ENCODE assay signal across 20 cellular contexts in genomic region chr2:109660046-109660860, GRCh38. TPM values are rescaled to one million over a fixed set of nuclear protein-coding genes. Genes with fewer than 3 reads are reported as not detected.
DNase-seq lines count a peak whose midpoint lies in the region; ATAC-seq, FAIRE-seq and TF ChIP-seq lines count a peak whose summit lies in the region.
"Had no signal": no experiment of that assay in that cellular context is flagged by ENCODE, and none has a peak within 500 bp of the region (broad histone marks: within the 10 kb centered on the region; RNA-seq: fewer than 3 reads in every experiment).

No MANE protein-coding gene starts in this region.

- H3K9me3 ChIP-seq in endothelial cell of umbilical vein (replicated peaks; ENCODE audit: control insufficient read depth, insufficient read depth, low read length), result no peaks in the 10 kb centered on the region
- H3K9me3 ChIP-seq: BLaER1 treated with 17β-estradiol and CSF1 and Interleukin-3, amounts not matched to agents 10 nM and 100 nM; psoas muscle; SJCRH30; thoracic aorta had no signal

- H3K36me3 Mint-ChIP-seq in GM23338 (ENCODE audit: low read depth), result no peaks in the 10 kb centered on the region
- H3K36me3 Mint-ChIP-seq in activated T-helper 1 cell treated with anti-CD3 and anti-CD28 coated beads, Interleukin-12 subunit alpha, Interleukin-12 subunit beta, Interleukin-2, Interleukin-4 antibody, amounts not matched to agents 30 ng/mL and 10 ng/mL and 1 ng/mL, durations not matched to agents 14 hours and 24 hours and 36 hours (ENCODE audit: low read depth), result no peaks in the 10 kb centered on the region
- H3K36me3 Mint-ChIP-seq: naive thymus-derived CD8-positive, alpha-beta T cell had no signal

- no peaks in the 10 kb centered on the region for H3K9me3 Mint-ChIP-seq in GM23338
- H3K9me3 Mint-ChIP-seq in activated T-helper 1 cell treated with anti-CD3 and anti-CD28 coated beads, Interleukin-12 subunit alpha, Interleukin-12 subunit beta, Interleukin-2, Interleukin-4 antibody, amounts not matched to agents 30 ng/mL and 10 ng/mL and 1 ng/mL, durations not matched to agents 14 hours and 24 hours and 36 hours, result no peaks in the 10 kb centered on the region
- H3K9me3 Mint-ChIP-seq: activated CD4-positive, alpha-beta T cell treated with anti-CD3 and anti-CD28 coated beads, Interleukin-2, amount 10 ng/mL, durations not matched to agents 24 days and 14 days; activated naive CD4-positive, alpha-beta T cell treated with anti-CD3 and anti-CD28 coated beads for 36 hours; H9; naive thymus-derived CD8-positive, alpha-beta T cell had no signal

- no peak overlapping the region for H3K4me3 Mint-ChIP-seq in GM23338
- H3K4me3 Mint-ChIP-seq in activated T-helper 1 cell treated with anti-CD3 and anti-CD28 coated beads, Interleukin-12 subunit alpha, Interleukin-12 subunit beta, Interleukin-2, Interleukin-4 antibody, amounts not matched to agents 30 ng/mL and 10 ng/mL and 1 ng/mL, durations not matched to agents 14 hours and 24 hours and 36 hours, result no peak overlapping the region
- H3K4me3 Mint-ChIP-seq: activated CD4-positive, alpha-beta T cell treated with anti-CD3 and anti-CD28 coated beads, Interleukin-2, amount 10 ng/mL, durations not matched to agents 24 days and 14 days; activated naive CD4-positive, alpha-beta T cell treated with anti-CD3 and anti-CD28 coated beads for 36 hours; H9; naive thymus-derived CD8-positive, alpha-beta T cell had no signal

- H3K36me3 ChIP-seq in GM23338 (ENCODE audit: insufficient read depth) (no peaks in the 10 kb centered on the region), endothelial cell of umbilical vein (ENCODE audit: control insufficient read depth in 2 of 2, extremely low read depth in 1 of 2, insufficient read depth in 2 of 2, low read length in 2 of 2) (no peaks in the 10 kb centered on the region)
- H3K36me3 ChIP-seq: BLaER1 treated with 17β-estradiol and CSF1 and Interleukin-3, amounts not matched to agents 10 nM and 100 nM; SJCRH30; thoracic aorta had no signal

- H4K20me1 ChIP-seq in GM23338 (replicated peaks; ENCODE audit: insufficient read depth), result no peaks in the 10 kb centered on the region
- no peaks in the 10 kb centered on the region for H4K20me1 ChIP-seq in endothelial cell of umbilical vein (replicated peaks; ENCODE audit: control insufficient read depth, extremely low read depth, insufficient read depth, low read length)
- H4K20me1 ChIP-seq: BLaER1 treated with 17β-estradiol and CSF1 and Interleukin-3, amounts not matched to agents 10 nM and 100 nM had no signal

- H3K9me1 ChIP-seq in endothelial cell of umbilical vein (replicated peaks; ENCODE audit: control insufficient read depth, extremely low read depth, insufficient read depth, low read length), result no peaks in the 10 kb centered on the region

- dilution Hi-C loops in endothelial cell of umbilical vein (cut with MboI; ENCODE audit: extremely low pct_ligation_motif_present, low sequenced_read_pairs), result no loop called here

- no peaks in the 10 kb centered on the region for H3F3A ChIP-seq in GM23338 (replicated peaks; ENCODE audit: low read depth)

- POLR2A ChIA-PET in endothelial cell of umbilical vein (lab: Charles Lee), result no interaction called here

- FAIRE-seq in endothelial cell of umbilical vein (lab: Jason Lieb, UNC), result peak; percentile 4

- H3K9me2 ChIP-seq in GM23338 (ENCODE audit: insufficient read depth), result peaks cover 4% of the 10 kb centered on the region; the same call in 1 of the 2 replicates

- no peaks in the 10 kb centered on the region for H3K27me3 ChIP-seq in GM23338 (ENCODE audit: insufficient read depth)
- peaks cover 6 to 19% of the 10 kb centered on the region in 2 experiments for H3K27me3 ChIP-seq in endothelial cell of umbilical vein (ENCODE audit: control insufficient read depth in 2 of 2, insufficient read depth in 2 of 2, low read length in 2 of 2)
- H3K27me3 ChIP-seq: BLaER1 treated with 17β-estradiol and CSF1 and Interleukin-3, amounts not matched to agents 10 nM and 100 nM; SJCRH30 had no signal

- no peak overlapping the region for H3K27ac Mint-ChIP-seq in GM23338
- H3K27ac Mint-ChIP-seq in activated T-helper 1 cell treated with anti-CD3 and anti-CD28 coated beads, Interleukin-12 subunit alpha, Interleukin-12 subunit beta, Interleukin-2, Interleukin-4 antibody, amounts not matched to agents 30 ng/mL and 10 ng/mL and 1 ng/mL, durations not matched to agents 14 hours and 24 hours and 36 hours, result no peak overlapping the region
- H3K27ac Mint-ChIP-seq: activated CD4-positive, alpha-beta T cell treated with anti-CD3 and anti-CD28 coated beads, Interleukin-2, amount 10 ng/mL, durations not matched to agents 24 days and 14 days; activated naive CD4-positive, alpha-beta T cell treated with anti-CD3 and anti-CD28 coated beads for 36 hours; naive thymus-derived CD8-positive, alpha-beta T cell had no signal

- H3K4me2 ChIP-seq in GM23338, result no peak overlapping the region
- no peak overlapping the region for H3K4me2 ChIP-seq in endothelial cell of umbilical vein (ENCODE audit: insufficient read depth, low read length)
- H3K4me2 ChIP-seq: BLaER1 treated with 17β-estradiol and CSF1 and Interleukin-3, amounts not matched to agents 10 nM and 100 nM had no signal

- H3K27me3 Mint-ChIP-seq in GM23338 (ENCODE audit: insufficient read depth, low read depth, poor library complexity), result peaks cover under 1% of the 10 kb centered on the region
- peaks cover 12% of the 10 kb centered on the region for H3K27me3 Mint-ChIP-seq in activated T-helper 1 cell treated with anti-CD3 and anti-CD28 coated beads, Interleukin-12 subunit alpha, Interleukin-12 subunit beta, Interleukin-2, Interleukin-4 antibody, amounts not matched to agents 30 ng/mL and 10 ng/mL and 1 ng/mL, durations not matched to agents 14 hours and 24 hours and 36 hours (ENCODE audit: insufficient read depth)

- H3K4me3 ChIP-seq in GM23338 (no peak overlapping the region), endothelial cell of umbilical vein (replicated peaks in 1 of 3; ENCODE audit: insufficient read depth in 1 of 3, low read depth in 1 of 3, low read length in 3 of 3) (no peak overlapping the region)
- H3K4me3 ChIP-seq: BLaER1 treated with 17β-estradiol and CSF1 and Interleukin-3, amounts not matched to agents 10 nM and 100 nM; psoas muscle; SJCRH30; thoracic aorta had no signal

- H3K4me1 ChIP-seq in GM23338 (ENCODE audit: insufficient read depth) (peaks cover 7% of the 10 kb centered on the region; the same call in 1 of the 2 replicates), endothelial cell of umbilical vein (ENCODE audit: control insufficient read depth, extremely low read depth, insufficient read depth, low read length) (no peaks in the 10 kb centered on the region)
- H3K4me1 ChIP-seq: BLaER1 treated with 17β-estradiol and CSF1 and Interleukin-3, amounts not matched to agents 10 nM and 100 nM had no signal

- ATAC-seq in GM23338 (peak; percentile 30; the same call in 2 of the 3 replicates), omental fat pad (ENCODE audit: low FRiP score) (peak; percentile 24), GM18867 (IDR thresholded peaks at IDR 0.05; ENCODE audit: unreplicated experiment) (no peak), HG03108 (IDR thresholded peaks at IDR 0.05; ENCODE audit: unreplicated experiment) (no peak)
- ATAC-seq: naive thymus-derived CD8-positive, alpha-beta T cell; psoas muscle had no signal

- CTCF ChIA-PET in endothelial cell of umbilical vein (lab: Charles Lee), result interaction anchor here (0.7 to 1.4 kb wide), 3 partner anchors 76 to 404 kb away, joined by 3 to 4 read pairs (median 4); no protein-coding TSS in a partner anchor

- peaks cover 10% of the 10 kb centered on the region for H3K4me1 Mint-ChIP-seq in GM23338
- no peaks in the 10 kb centered on the region for H3K4me1 Mint-ChIP-seq in activated T-helper 1 cell treated with anti-CD3 and anti-CD28 coated beads, Interleukin-12 subunit alpha, Interleukin-12 subunit beta, Interleukin-2, Interleukin-4 antibody, amounts not matched to agents 30 ng/mL and 10 ng/mL and 1 ng/mL, durations not matched to agents 14 hours and 24 hours and 36 hours (ENCODE audit: low read depth)
- H3K4me1 Mint-ChIP-seq: activated CD4-positive, alpha-beta T cell treated with anti-CD3 and anti-CD28 coated beads, Interleukin-2, amount 10 ng/mL, durations not matched to agents 24 days and 14 days; naive thymus-derived CD8-positive, alpha-beta T cell had no signal

- H3K79me2 ChIP-seq in GM23338 (replicated peaks; ENCODE audit: insufficient read depth), result no peaks in the 10 kb centered on the region
- no peaks in the 10 kb centered on the region for H3K79me2 ChIP-seq in endothelial cell of umbilical vein (ENCODE audit: control insufficient read depth, insufficient read depth, low read length)

- H3K27ac ChIP-seq in GM23338 (ENCODE audit: low read depth), result no peak overlapping the region
- no peak overlapping the region for H3K27ac ChIP-seq in endothelial cell of umbilical vein (ENCODE audit: insufficient read depth, low read depth, low read length)
- H3K27ac ChIP-seq: BLaER1 treated with 17β-estradiol and CSF1 and Interleukin-3, amounts not matched to agents 10 nM and 100 nM; psoas muscle; SJCRH30; thoracic aorta had no signal

- no peak for TF ChIP-seq POLR2A in endothelial cell of umbilical vein (IDR thresholded peaks at IDR 0.05; ENCODE audit: low read depth, low read length)

- H3K9ac ChIP-seq in endothelial cell of umbilical vein (replicated peaks; ENCODE audit: extremely low read depth, insufficient read depth, low read length), result no peak overlapping the region
- H3K9ac ChIP-seq: BLaER1 treated with 17β-estradiol and CSF1 and Interleukin-3, amounts not matched to agents 10 nM and 100 nM had no signal

- DNase-seq in GM23338 (ENCODE audit: low spot score), result no peak
- peak; percentile 59 for DNase-seq in NCI-H524 treated with DMSO at 0.1 percent for 48 hours (lab: John Stamatoyannopoulos, UW)
- DNase-seq in endothelial cell of umbilical vein (ENCODE audit: low read depth, low spot score), result peak; percentile 42
- no peak for DNase-seq in omental fat pad (ENCODE audit: low spot score)
- DNase-seq in activated T-helper 1 cell treated with anti-CD3 and anti-CD28 coated beads, Interleukin-12 subunit alpha, Interleukin-12 subunit beta, Interleukin-2, Interleukin-4 antibody, amounts not matched to agents 30 ng/mL and 10 ng/mL and 1 ng/mL, durations not matched to agents 14 hours and 24 hours and 36 hours (ENCODE audit: low spot score), result no peak
- DNase-seq: activated CD4-positive, alpha-beta T cell treated with anti-CD3 and anti-CD28 coated beads, Interleukin-2, amount 10 ng/mL, durations not matched to agents 24 days and 14 days; activated naive CD4-positive, alpha-beta T cell treated with anti-CD3 and anti-CD28 coated beads for 36 hours; cortex of kidney; H9; KG1; mammary epithelial cell; naive thymus-derived CD8-positive, alpha-beta T cell; psoas muscle; stimulated activated CD4-positive, alpha-beta T cell treated with anti-CD3 and anti-CD28 coated beads, Interleukin-12 subunit alpha, Interleukin-12 subunit beta, amount 100 ng/mL, for 4 hours; T1000 had no signal

- intact Hi-C loops in endothelial cell of umbilical vein (cut with micrococcal nuclease), result no loop called here
- intact Hi-C loops in activated T-helper 1 cell treated with anti-CD3 and anti-CD28 coated beads, Interleukin-12 subunit alpha, Interleukin-12 subunit beta, Interleukin-2, Interleukin-4 antibody, amounts not matched to agents 30 ng/mL and 10 ng/mL and 1 ng/mL, durations not matched to agents 14 hours and 24 hours and 36 hours (cut with micrococcal nuclease), result loop anchor here (5.0 kb wide), 1 partner anchor 113 kb away; no protein-coding TSS in a partner anchor

- H2AFZ ChIP-seq in GM23338 (0 out of 2 replicates have a peak overlapping the region, but pooled peaks have one; percentile 78), endothelial cell of umbilical vein (ENCODE audit: low read depth, low read length) (no peak overlapping the region)

- TF ChIP-seq CTCF in GM23338 (conservative IDR thresholded peaks at IDR 0.05; ENCODE audit: low read depth in 2 of 2) (no peak), endothelial cell of umbilical vein (IDR thresholded peaks at IDR 0.05; ENCODE audit: extremely low read depth in 1 of 2, insufficient read depth in 1 of 2, low read depth in 1 of 2, low read length in 2 of 2) (no peak), omental fat pad (IDR thresholded peaks at IDR 0.05) (no peak)

- BruUV-seq in endothelial cell of umbilical vein (replicated peaks; lab: Mats Ljungman, UMichigan), result no TSS peak

RNA-seq across cellular contexts. Expression of gene SOWAHC, which starts 46.1 kb away (rescaled TPM):
- total RNA-seq in GM23338 (2014; rRNA removed; shearing (Covaris generic)), result 26.3 and 27.5 TPM in 2 replicates
- polyA plus RNA-seq in GM23338 (2016; fragmentation: Nextera tagmentation; extraction: Ambion mirVana) (7.0 and 7.4 TPM in 2 replicates), endothelial cell of umbilical vein (0.91 and 1.0 TPM in 2 replicates)
- total RNA-seq in endothelial cell of umbilical vein (3.6 and 4.1 TPM in 2 replicates), omental fat pad (10 to 100 TPM in 2 of 4 donors, 1 to 10 TPM in 2; 8.5 to 16.3 (median 12.3) TPM)
- 0.83 and 1.2 TPM in 2 replicates for polyA plus RNA-seq in endothelial cell of umbilical vein (2011; cell fraction: cytosol; rRNA removed)
- 1.0 and 1.3 TPM in 2 replicates for polyA plus RNA-seq in endothelial cell of umbilical vein (2011; cell fraction: nucleus; rRNA removed)
- polyA plus RNA-seq in endothelial cell of umbilical vein (2012), result 1.1 and 1.5 TPM in 2 replicates
- 1.5 and 1.7 TPM in 2 replicates for polyA minus RNA-seq in endothelial cell of umbilical vein
- 14.1 TPM for polyA minus RNA-seq in endothelial cell of umbilical vein (2011; cell fraction: cytosol; rRNA and poly(A)+ RNA removed)
- 1.5 and 1.6 TPM in 2 replicates for polyA minus RNA-seq in endothelial cell of umbilical vein (2011; cell fraction: nucleus; rRNA and poly(A)+ RNA removed)
- total RNA-seq in activated T-helper 1 cell treated with anti-CD3 and anti-CD28 coated beads, Interleukin-12 subunit alpha, Interleukin-12 subunit beta, Interleukin-2, Interleukin-4 antibody, amounts not matched to agents 30 ng/mL and 10 ng/mL and 1 ng/mL, durations not matched to agents 14 hours and 24 hours and 36 hours, result 0.24 and 0.31 TPM in 2 replicates

RNA-seq across cellular contexts. Expression of gene SEPTIN10, which starts 46.5 kb away (rescaled TPM):
- 84.5 and 85.1 TPM in 2 replicates for total RNA-seq in GM23338 (2014; rRNA removed; shearing (Covaris generic))
- polyA plus RNA-seq in GM23338 (2016; fragmentation: Nextera tagmentation; extraction: Ambion mirVana) (47.7 and 52.3 TPM in 2 replicates), endothelial cell of umbilical vein (17.2 and 26.1 TPM in 2 replicates)
- total RNA-seq in endothelial cell of umbilical vein (105 and 121 TPM in 2 replicates), omental fat pad (100 to 1,000 TPM in 1 of 4 donors, 10 to 100 TPM in 3; 55.0 to 116 (median 75.1) TPM)
- polyA plus RNA-seq in endothelial cell of umbilical vein (2011; cell fraction: cytosol; rRNA removed), result 52.4 and 55.9 TPM in 2 replicates
- 46.1 and 58.2 TPM in 2 replicates for polyA plus RNA-seq in endothelial cell of umbilical vein (2011; cell fraction: nucleus; rRNA removed)
- 70.1 and 81.6 TPM in 2 replicates for polyA plus RNA-seq in endothelial cell of umbilical vein (2012)
- 41.8 and 57.7 TPM in 2 replicates for polyA minus RNA-seq in endothelial cell of umbilical vein
- 42.2 TPM for polyA minus RNA-seq in endothelial cell of umbilical vein (2011; cell fraction: cytosol; rRNA and poly(A)+ RNA removed)
- polyA minus RNA-seq in endothelial cell of umbilical vein (2011; cell fraction: nucleus; rRNA and poly(A)+ RNA removed), result 50.7 and 72.9 TPM in 2 replicates
- 0.13 and 0.66 TPM in 2 replicates for total RNA-seq in activated T-helper 1 cell treated with anti-CD3 and anti-CD28 coated beads, Interleukin-12 subunit alpha, Interleukin-12 subunit beta, Interleukin-2, Interleukin-4 antibody, amounts not matched to agents 30 ng/mL and 10 ng/mL and 1 ng/mL, durations not matched to agents 14 hours and 24 hours and 36 hours
- total RNA-seq: naive thymus-derived CD8-positive, alpha-beta T cell had no signal

Comparison
In these comparisons a context has a peak if more than half of its experiments do, and no peak if none do; other contexts are left out.
1. ATAC-seq: peak in GM23338 (single experiment) and omental fat pad (single experiment); none in GM18867 (single experiment) and HG03108 (single experiment).
2. DNase-seq: peak in NCI-H524 treated with DMSO at 0.1 percent for 48 hours (single experiment) and endothelial cell of umbilical vein (single experiment); none in GM23338 (single experiment), omental fat pad (single experiment) and activated T-helper 1 cell treated with anti-CD3 and anti-CD28 coated beads, Interleukin-12 subunit alpha, Interleukin-12 subunit beta, Interleukin-2, Interleukin-4 antibody, amounts not matched to agents 30 ng/mL and 10 ng/mL and 1 ng/mL, durations not matched to agents 14 hours and 24 hours and 36 hours (single experiment).
3. RNA of gene SEPTIN10, which starts 46.5 kb away (total RNA-seq): 105 to 121 TPM in endothelial cell of umbilical vein, 55.0 to 116 TPM in omental fat pad and 84.5 to 85.1 TPM in GM23338; 0.13 to 0.66 TPM in activated T-helper 1 cell treated with anti-CD3 and anti-CD28 coated beads, Interleukin-12 subunit alpha, Interleukin-12 subunit beta, Interleukin-2, Interleukin-4 antibody, amounts not matched to agents 30 ng/mL and 10 ng/mL and 1 ng/mL, durations not matched to agents 14 hours and 24 hours and 36 hours; every median in the first group is over 10 times any median in the second.